In the genomic region with DNA sequence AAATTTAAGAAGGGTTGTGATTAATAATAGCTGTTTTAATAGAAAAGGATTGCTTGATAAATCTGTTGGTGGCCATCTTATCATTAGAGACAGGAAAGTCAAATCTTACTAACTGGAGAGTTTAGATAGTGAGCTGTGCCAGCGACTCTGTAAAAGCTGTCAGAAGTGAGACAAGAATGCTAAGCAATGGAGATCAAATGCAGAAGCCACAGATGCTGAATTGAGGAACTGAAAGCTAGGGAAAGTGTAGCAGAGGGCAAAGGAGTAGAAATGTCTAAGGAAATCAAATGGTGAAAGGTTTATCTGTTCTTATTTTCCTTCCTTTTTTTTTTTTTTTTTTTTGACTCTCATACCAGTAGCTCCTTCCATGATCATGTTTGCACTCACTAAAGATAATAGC, we compare ENCODE assay signal across 12 cellular contexts.
DNase-seq lines count a peak whose midpoint lies in the region; ATAC-seq and TF ChIP-seq lines count a peak whose summit lies in the region.
"Had no signal": no experiment of that assay in that cellular context is flagged by ENCODE, and none has a peak within 500 bp of the region (broad histone marks: within the 10 kb centered on the region; RNA-seq: fewer than 3 reads in every experiment).

No MANE protein-coding gene starts in this region.

- CTCF ChIA-PET in HEK293T (lab: Yijun Ruan, JAX), result no interaction called here

- ATAC-seq in GM18511 (IDR thresholded peaks at IDR 0.05; ENCODE audit: unreplicated experiment) (peak; percentile 91), HG02642 (IDR thresholded peaks at IDR 0.05; ENCODE audit: poor library complexity, unreplicated experiment) (peak; percentile 58)
- ATAC-seq: activated CD8-positive, alpha-beta T cell treated with anti-CD3 and anti-CD28 coated beads, Interleukin-2, amount 10 ng/mL, durations not matched to agents 7 days and 5 days; activated naive CD8-positive, alpha-beta T cell treated with anti-CD3 and anti-CD28 coated beads, Interleukin-2, amount 50 U/mL, for 24 hours; foreskin keratinocyte; K562 had no signal

- DNase-seq in MV-4-11 (lab: John Stamatoyannopoulos, UW), result peak; percentile 98
- peak; percentile 77 for DNase-seq in medulla oblongata (ENCODE audit: extremely low spot score)
- no peak for DNase-seq in activated effector memory CD4-positive, alpha-beta T cell treated with anti-CD3 and anti-CD28 coated beads, Interleukin-2, amount 50 U/mL, for 16 hours
- no peak for DNase-seq in SHP77 treated with DMSO at 0.1 percent for 48 hours (lab: John Stamatoyannopoulos, UW)
- DNase-seq in HEK293T (ENCODE audit: extremely low spot score), result no peak
- no peak for DNase-seq in activated CD4-positive, CD25-positive, alpha-beta regulatory T cell (lab: John Stamatoyannopoulos, UW)
- DNase-seq: activated CD8-positive, alpha-beta T cell treated with anti-CD3 and anti-CD28 coated beads, Interleukin-2, amount 10 ng/mL, durations not matched to agents 7 days and 5 days; activated naive CD8-positive, alpha-beta T cell treated with anti-CD3 and anti-CD28 coated beads, Interleukin-2, amount 50 U/mL, for 24 hours; foreskin keratinocyte had no signal

- POLR2A ChIA-PET in HEK293T (lab: Yijun Ruan, JAX), result no interaction called here

TF ChIP-seq in HEK293T, 16 proteins besides CTCF, POLR2A, EP300 and RAD21:
- TF ChIP-seq ARNT (IDR thresholded peaks at IDR 0.05), result no peak
- TF ChIP-seq FOXM1 (IDR thresholded peaks at IDR 0.05; ENCODE audit: borderline replicate concordance), result no peak
- TF ChIP-seq HDGF (IDR thresholded peaks at IDR 0.05; ENCODE audit: borderline replicate concordance), result no peak
- TF ChIP-seq PKNOX1 (IDR thresholded peaks at IDR 0.05), result no peak
- no peak for TF ChIP-seq SP1 (IDR thresholded peaks at IDR 0.05)

Comparison
In these comparisons a context has a peak if more than half of its experiments do, and no peak if none do; other contexts are left out.
1. DNase-seq: peak in MV-4-11 (single experiment) and medulla oblongata (single experiment); none in activated effector memory CD4-positive, alpha-beta T cell treated with anti-CD3 and anti-CD28 coated beads, Interleukin-2, amount 50 U/mL, for 16 hours (single experiment), SHP77 treated with DMSO at 0.1 percent for 48 hours (single experiment), HEK293T (single experiment) and activated CD4-positive, CD25-positive, alpha-beta regulatory T cell (0 of 4).